ENCODE assay signal across 8 cellular contexts in the genomic region with DNA sequence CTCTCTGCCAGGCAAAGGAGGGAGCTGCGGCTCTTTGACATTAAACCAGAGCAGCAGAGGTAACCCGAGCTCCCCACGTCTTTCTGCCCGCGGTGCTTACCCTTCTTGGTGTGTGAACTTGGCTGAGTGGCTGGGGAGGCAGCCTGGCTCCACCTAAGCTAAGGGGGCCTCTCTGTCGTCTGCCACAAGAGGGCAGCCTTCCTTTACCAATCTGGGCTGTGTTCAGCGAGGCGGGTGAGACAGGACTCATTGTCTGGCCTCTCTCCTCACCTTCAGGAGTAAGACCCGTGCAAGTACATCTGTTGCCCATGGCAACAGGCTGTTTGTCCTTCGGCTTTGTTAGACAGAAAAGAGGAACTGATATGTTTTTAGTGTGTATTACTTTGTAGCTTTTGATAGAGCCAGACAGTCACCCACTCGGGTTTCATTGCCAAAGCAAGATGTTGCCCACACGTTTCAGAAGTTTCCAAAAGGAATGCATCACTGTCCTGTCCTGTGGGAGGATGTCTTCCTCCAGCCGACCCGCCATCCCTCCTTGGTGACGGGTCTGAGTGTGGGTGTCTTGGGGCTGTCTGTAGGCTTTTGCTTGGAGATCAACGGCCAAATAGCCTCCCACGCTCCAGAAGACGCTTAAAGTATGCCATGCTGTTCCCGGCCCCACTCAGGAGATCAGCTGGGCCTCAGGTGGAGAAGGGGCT. TPM values are rescaled to one million over a fixed set of nuclear protein-coding genes. Genes with fewer than 3 reads are reported as not detected.
DNase-seq lines count a peak whose midpoint lies in the region; ATAC-seq, FAIRE-seq and TF ChIP-seq lines count a peak whose summit lies in the region.

No MANE protein-coding gene starts in this region.

- H3K9me3 ChIP-seq in SJCRH30 (replicated peaks), result no peaks in the 10 kb centered on the region

- FAIRE-seq in G401.6 (lab: Jason Lieb, UNC), result peak; percentile 87

- H3K4me1 ChIP-seq in KMS-11 (ENCODE audit: low read depth, poor library complexity, severe bottlenecking) (peaks cover 10% of the 10 kb centered on the region), SJCRH30 (no peaks in the 10 kb centered on the region)

- H3K4me3 ChIP-seq in KMS-11 (IDR thresholded peaks at IDR 0.05; ENCODE audit: insufficient read depth, low read depth, low read length), result no peak overlapping the region
- H3K4me3 ChIP-seq in SJCRH30, result no peak overlapping the region

- H3K27ac ChIP-seq in KMS-11 (no peak overlapping the region), SJCRH30 (no peak overlapping the region)

- H2AFZ ChIP-seq in KMS-11 (ENCODE audit: low read depth), result no peak overlapping the region

- H3K36me3 ChIP-seq in KMS-11 (ENCODE audit: insufficient read depth) (peaks cover 4% of the 10 kb centered on the region; the same call in 1 of the 2 replicates), SJCRH30 (peaks cover 16% of the 10 kb centered on the region; the same call in 1 of the 2 replicates)

- peak; percentile 76 to 88 for DNase-seq in SJCRH30
- peak; percentile 36 to 76 (median 63) for DNase-seq in activated naive CD4-positive, alpha-beta T cell (lab: John Stamatoyannopoulos, UW)
- peak; percentile 78 for DNase-seq in globus pallidus (ENCODE audit: low spot score)
- peak; percentile 90 for DNase-seq in pons (ENCODE audit: low spot score)
- peak; percentile 86 for DNase-seq in ureter (ENCODE audit: low spot score)

- H3K4me2 ChIP-seq in KMS-11, result no peak overlapping the region

- peaks cover 16% of the 10 kb centered on the region for H3K79me2 ChIP-seq in KMS-11 (ENCODE audit: insufficient read depth, low read depth)

- no peak overlapping the region for H3K9ac ChIP-seq in KMS-11

- no peaks in the 10 kb centered on the region for H4K20me1 ChIP-seq in KMS-11 (ENCODE audit: insufficient read depth)

- H3K27me3 ChIP-seq in KMS-11 (ENCODE audit: insufficient read depth, low read depth) (no peaks in the 10 kb centered on the region), SJCRH30 (no peaks in the 10 kb centered on the region)

- peak; percentile 75 for ATAC-seq in GM21786 (IDR thresholded peaks at IDR 0.05; ENCODE audit: unreplicated experiment)

- peak; percentile 85 for TF ChIP-seq CTCF in KMS-11 (conservative IDR thresholded peaks at IDR 0.05; ENCODE audit: low read depth, low read length)

RNA-seq across cellular contexts. Expression of a gene that starts 4.6 kb away (rescaled TPM):
- 81.1 and 81.9 TPM in 2 replicates for total RNA-seq in SJCRH30 (2014; rRNA removed; shearing (Covaris generic))
- total RNA-seq in ureter, result 61.5 TPM

RNA-seq across cellular contexts. Expression of a gene that starts 54.5 kb away (rescaled TPM):
- total RNA-seq in SJCRH30 (2014; rRNA removed; shearing (Covaris generic)), result 1.7 and 2.0 TPM in 2 replicates
- total RNA-seq in ureter, result 27.1 TPM
